8 cellular contexts compared by ENCODE assay signal in genomic region chr4:74623041-74623440, GRCh38.
DNase-seq lines count a peak whose midpoint lies in the region; ATAC-seq and TF ChIP-seq lines count a peak whose summit lies in the region.

No MANE protein-coding gene starts in this region.

- no peaks in the 10 kb centered on the region for H3K36me3 Mint-ChIP-seq in type B pancreatic cell

- H3K27me3 Mint-ChIP-seq in type B pancreatic cell = peaks cover 4% of the 10 kb centered on the region

- TF ChIP-seq CTCF in GM10248 (IDR thresholded peaks at IDR 0.05; ENCODE audit: control extremely low read depth, extremely low read depth, low read depth, missing control alignments) (peak; percentile 39), SU-DHL-6 (IDR thresholded peaks at IDR 0.05; ENCODE audit: insufficient read depth, low read length, poor library complexity, severe bottlenecking) (peak; percentile 20), type B pancreatic cell (conservative IDR thresholded peaks at IDR 0.05) (peak; percentile 71), omental fat pad (IDR thresholded peaks at IDR 0.05) (no peak)

- peak; percentile 10 for DNase-seq in GM10248 (ENCODE audit: extremely low spot score)
- DNase-seq in KG1 (lab: John Stamatoyannopoulos, UW) = peak; percentile 3
- no peak for DNase-seq in right cardiac atrium
- no peak for DNase-seq in type B pancreatic cell (ENCODE audit: extremely low spot score, unreplicated experiment)
- no peak for DNase-seq in omental fat pad (ENCODE audit: low spot score)
- DNase-seq in G401 (ENCODE audit: low spot score) = no peak

- H3K4me1 Mint-ChIP-seq in type B pancreatic cell (ENCODE audit: unreplicated experiment) = peaks cover 6% of the 10 kb centered on the region

- H2AFZ ChIP-seq in SU-DHL-6 (ENCODE audit: low read depth, low read length, severe bottlenecking) = no peak overlapping the region

- H3K27me3 ChIP-seq in SU-DHL-6 (ENCODE audit: low read length) (no peaks in the 10 kb centered on the region), right cardiac atrium (ENCODE audit: control insufficient read depth, insufficient read depth) (no peaks in the 10 kb centered on the region)

- no peaks in the 10 kb centered on the region for H3K36me3 ChIP-seq in SU-DHL-6 (ENCODE audit: low read length)

- ATAC-seq in GM21381 (IDR thresholded peaks at IDR 0.05; ENCODE audit: unreplicated experiment) (peak; percentile 77), right cardiac atrium (peak; percentile 49 to 56), omental fat pad (ENCODE audit: low FRiP score) (no peak)

- peaks cover 2% of the 10 kb centered on the region for H3K4me1 ChIP-seq in right cardiac atrium (ENCODE audit: control insufficient read depth, insufficient read depth, low read length)

- no peak overlapping the region for H3K4me3 Mint-ChIP-seq in type B pancreatic cell

- H3F3A ChIP-seq in SU-DHL-6 (ENCODE audit: insufficient read depth) = no peaks in the 10 kb centered on the region

- H3K9me2 ChIP-seq in SU-DHL-6 (replicated peaks; ENCODE audit: insufficient read depth, low read length) = no peaks in the 10 kb centered on the region

- no peak overlapping the region for H3K9ac ChIP-seq in SU-DHL-6 (ENCODE audit: low read length)

- peak overlapping the region; percentile 81 for H3K27ac Mint-ChIP-seq in type B pancreatic cell

- CTCF ChIA-PET in GM10248 (lab: Yijun Ruan, JAX) = interaction anchor here (0.9 to 4.6 kb wide), 11 partner anchors 10 to 434 kb away, joined by 3 to 17 read pairs (median 4); no protein-coding TSS in a partner anchor

- in situ Hi-C loops in G401 (cut with HindIII; ENCODE audit: low sequenced_read_pairs) = no loop called here

- H3K4me2 ChIP-seq in SU-DHL-6 (ENCODE audit: low read depth, low read length, poor library complexity, severe bottlenecking) = no peak overlapping the region

- H3K79me2 ChIP-seq in SU-DHL-6 (ENCODE audit: insufficient read depth, low read length) = no peaks in the 10 kb centered on the region

- H4K20me1 ChIP-seq in SU-DHL-6 (ENCODE audit: low read depth, low read length) = no peaks in the 10 kb centered on the region

- no peaks in the 10 kb centered on the region for H3K9me3 Mint-ChIP-seq in type B pancreatic cell

- 32% methylated on average over 3 of the region's 3 CpGs for WGBS in right cardiac atrium

- POLR2A ChIA-PET in GM10248 (lab: Yijun Ruan, JAX) = no interaction called here

- intact Hi-C loops in right cardiac atrium (cut with DNase I) = loop anchor here in 1 of 4 donors (5.0 kb wide), 1 partner anchor 246 kb away; no protein-coding TSS in a partner anchor

- H3K27ac ChIP-seq in SU-DHL-6 (ENCODE audit: low read depth, low read length) (no peak overlapping the region), right cardiac atrium (ENCODE audit: low read length) (no peak overlapping the region)

- H3K4me3 ChIP-seq in SU-DHL-6 (ENCODE audit: insufficient read depth, low read length, poor library complexity, severe bottlenecking) (no peak overlapping the region), right cardiac atrium (ENCODE audit: low read length) (no peak overlapping the region)

- H3K9me3 ChIP-seq in SU-DHL-6 (ENCODE audit: insufficient read depth, low read length) = no peaks in the 10 kb centered on the region
- H3K9me3 ChIP-seq in right cardiac atrium (ENCODE audit: control insufficient read depth, low read length) = no peaks in the 10 kb centered on the region

Comparison
In these comparisons a context has a peak if more than half of its experiments do, and no peak if none do; other contexts are left out.
1. DNase-seq: peak in GM10248 (single experiment) and KG1 (single experiment); none in right cardiac atrium (0 of 3), type B pancreatic cell (single experiment), omental fat pad (single experiment) and G401 (single experiment).
2. CTCF ChIP-seq: peak in GM10248 (single experiment), SU-DHL-6 (single experiment) and type B pancreatic cell (single experiment); none in omental fat pad (0 of 3).